1 cellular context compared by ENCODE assay signal in genomic region chr16:18984425-18985005, GRCh38.
A peak's percentile ranks its signal among the peaks of the same experiment; 100 is the strongest.
TF ChIP-seq lines count a peak whose summit lies in the region.

No MANE protein-coding gene starts in this region.

TF ChIP-seq in K562, 482 proteins besides CTCF, POLR2A, EP300 and RAD21 (continued from another document):
- TF ChIP-seq PHF20 (IDR thresholded peaks at IDR 0.05; ENCODE audit: partially characterized antibody) (peak; percentile 24), MTF1 (CRISPR knock-in tag; IDR thresholded peaks at IDR 0.05; ENCODE audit: borderline replicate concordance) (no peak), LARP7 (IDR thresholded peaks at IDR 0.05) (no peak)
